Comparison of ENCODE assay signal across 30 cellular contexts in genomic region chrX:81237516-81237915, GRCh38.
"Had no signal": no experiment of that assay in that cellular context is flagged by ENCODE, and none has a peak within 500 bp of the region (broad histone marks: within the 10 kb centered on the region; RNA-seq: fewer than 3 reads in every experiment).

No MANE protein-coding gene starts in this region.

- H3K27me3 Mint-ChIP-seq: activated B cell treated with CpG ODN at 0.5 μM for 24 hours; activated CD8-positive, alpha-beta T cell treated with anti-CD3 and anti-CD28 coated beads for 36 hours; activated naive CD8-positive, alpha-beta T cell; activated T-helper 17 cell treated with anti-CD3 and anti-CD28 coated beads, Interleukin-2, amount 50 U/mL, for 72 hours; T-helper 17 cell had no signal

- H3K4me3 Mint-ChIP-seq: activated B cell treated with CpG ODN at 0.5 μM for 24 hours; activated CD8-positive, alpha-beta T cell treated with anti-CD3 and anti-CD28 coated beads for 36 hours; activated naive CD8-positive, alpha-beta T cell; activated T-cell treated with anti-CD3 and anti-CD28 coated beads, Interleukin-2, amount 50 U/mL, for 4 hours; activated T-helper 17 cell treated with anti-CD3 and anti-CD28 coated beads, Interleukin-2, amount 50 U/mL, for 72 hours; T-helper 17 cell; T-helper 2 cell treated with Interferon-gamma antibody and Interleukin-4, amounts not matched to agents 5 μg/mL and 100 μg/mL, for 36 hours had no signal

- H3K4me1 ChIP-seq: body of pancreas, colonic mucosa had no signal

- H3K4me3 ChIP-seq: body of pancreas, colonic mucosa had no signal

- H3K36me3 ChIP-seq: colonic mucosa, WERI-Rb-1 had no signal

- H3K27ac ChIP-seq: body of pancreas, colonic mucosa, WERI-Rb-1 had no signal

- H3K9me3 ChIP-seq: body of pancreas, colonic mucosa had no signal

- H3K27ac Mint-ChIP-seq: activated B cell treated with CpG ODN at 0.5 μM for 24 hours; activated CD8-positive, alpha-beta T cell treated with anti-CD3 and anti-CD28 coated beads for 36 hours; activated naive CD8-positive, alpha-beta T cell; activated T-helper 17 cell treated with anti-CD3 and anti-CD28 coated beads, Interleukin-2, amount 50 U/mL, for 72 hours; T-helper 17 cell; T-helper 2 cell treated with Interferon-gamma antibody and Interleukin-4, amounts not matched to agents 5 μg/mL and 100 μg/mL, for 36 hours had no signal

- H3K27me3 ChIP-seq: body of pancreas, colonic mucosa had no signal

- ATAC-seq: activated CD4-positive, CD25-positive, alpha-beta regulatory T cell treated with anti-CD3 and anti-CD28 coated beads, Interleukin-2, amount 50 U/mL, for 24 hours; activated CD8-positive, alpha-beta T cell treated with anti-CD3 and anti-CD28 coated beads for 36 hours; activated T-cell treated with anti-CD3 and anti-CD28 coated beads, Interleukin-2, amount 50 U/mL, for 4 hours; activated T-helper 17 cell treated with anti-CD3 and anti-CD28 coated beads, Interleukin-2, amount 50 U/mL, for 72 hours; body of pancreas; T-helper 17 cell had no signal

- FAIRE-seq: endometrium, frontal cortex had no signal

- DNase-seq: activated B cell treated with CpG ODN at 0.5 μM for 24 hours; activated CD4-positive, alpha-beta T cell treated with anti-CD3 and anti-CD28 coated beads for 48 hours; activated CD4-positive, alpha-beta T cell treated with anti-CD3 and anti-CD28 coated beads, Interleukin-2, amount 50 U/mL, for 1 hour; activated CD4-positive, alpha-beta T cell treated with anti-CD3 and anti-CD28 coated beads, Interleukin-2, amount 50 U/mL, for 48 hours; activated CD8-positive, alpha-beta memory T cell treated with anti-CD3 and anti-CD28 coated beads for 24 hours; activated CD8-positive, alpha-beta T cell treated with anti-CD3 and anti-CD28 coated beads for 36 hours; activated effector memory CD4-positive, alpha-beta T cell treated with Interleukin-2 at 50 U/mL for 16 hours; activated gamma-delta T cell treated with Interleukin-2 at 50 U/mL for 16 hours; activated naive CD4-positive, alpha-beta T cell treated with anti-CD3 and anti-CD28 coated beads, Interleukin-2, amount 50 U/mL, for 16 hours; activated naive CD4-positive, alpha-beta T cell treated with Interleukin-2 at 50 U/mL for 16 hours; activated T-cell treated with anti-CD3 and anti-CD28 coated beads, Interleukin-2, amount 50 U/mL, for 4 hours; amniotic stem cell; anterior cingulate cortex; body of pancreas; cerebellar nuclear complex; colonic mucosa; effector CD8-positive, alpha-beta T cell; erythroblast; foreskin fibroblast; head of caudate nucleus; T-helper 1 cell; T-helper 17 cell; T1000; WERI-Rb-1 had no signal

- H3K9me3 Mint-ChIP-seq: activated T-cell treated with anti-CD3 and anti-CD28 coated beads, Interleukin-2, amount 50 U/mL, for 4 hours had no signal
